15 cellular contexts compared by ENCODE assay signal in genomic region chr12:46088040-46088439, GRCh38.
DNase-seq lines count a peak whose midpoint lies in the region; ATAC-seq lines count a peak whose summit lies in the region.
"Had no signal": no experiment of that assay in that cellular context is flagged by ENCODE, and none has a peak within 500 bp of the region (broad histone marks: within the 10 kb centered on the region; RNA-seq: fewer than 3 reads in every experiment).

No MANE protein-coding gene starts in this region.

- no peaks in the 10 kb centered on the region for H3K9me3 ChIP-seq in GM23248 (ENCODE audit: low read depth)

- H3K4me3 ChIP-seq in GM23248 = no peak overlapping the region
- H3K4me3 ChIP-seq: BLaER1 had no signal

- H3K4me2 ChIP-seq in GM23248 (ENCODE audit: unreplicated experiment) = no peak overlapping the region
- H3K4me2 ChIP-seq: BLaER1 had no signal

- no peaks in the 10 kb centered on the region for H4K20me1 ChIP-seq in GM23248 (ENCODE audit: insufficient read depth)
- H4K20me1 ChIP-seq: BLaER1 had no signal

- peaks cover 6% of the 10 kb centered on the region for H3K4me1 ChIP-seq in GM23248 (ENCODE audit: insufficient read depth)
- H3K4me1 ChIP-seq: BLaER1, Caco-2 had no signal

- H3K27me3 ChIP-seq in GM23248 (replicated peaks; ENCODE audit: insufficient read depth) = no peaks in the 10 kb centered on the region
- H3K27me3 ChIP-seq: BLaER1 had no signal

- no peaks in the 10 kb centered on the region for H3K9me2 ChIP-seq in GM23248 (ENCODE audit: insufficient read depth)

- ATAC-seq in HG03457 (IDR thresholded peaks at IDR 0.05; ENCODE audit: unreplicated experiment) (no peak), GM21528 (IDR thresholded peaks at IDR 0.05; ENCODE audit: low FRiP score, unreplicated experiment) (no peak)
- ATAC-seq: HCT116, HepG2 had no signal

- WGBS in GM23248 (ENCODE audit: low coverage in 1 of 2, low lambda C conversion rate in 2 of 2, missing lambda C conversion rate in 2 of 2), 2 experiments = 18 to 44% methylated on average over 1 of the region's 1 CpG

- H3F3A ChIP-seq in GM23248 (ENCODE audit: insufficient read depth) = no peaks in the 10 kb centered on the region

- in situ Hi-C loops in GM23248 (cut with MboI) = no loop called here

- no peak overlapping the region for H3K27ac ChIP-seq in GM23248
- H3K27ac ChIP-seq: BLaER1 had no signal

- H2AFZ ChIP-seq in GM23248 = no peak overlapping the region

- DNase-seq in A172 (ENCODE audit: low spot score) = peak; percentile 53
- peak; percentile 10 for DNase-seq in GM23248
- peak; percentile 41 for DNase-seq in NCI-H69 (lab: John Stamatoyannopoulos, UW)
- DNase-seq in kidney tubule cell (ENCODE audit: low spot score) = peak; percentile 56
- DNase-seq in putamen (ENCODE audit: low spot score) = no peak
- DNase-seq: AML-193; Caco-2; CD8-positive, alpha-beta memory T cell; DMS53; GF-D8 had no signal

- H3K36me3 ChIP-seq in GM23248 (ENCODE audit: low read depth) = no peaks in the 10 kb centered on the region
- H3K36me3 ChIP-seq: BLaER1 had no signal

- no peak overlapping the region for H3K9ac ChIP-seq in GM23248
- H3K9ac ChIP-seq: BLaER1 had no signal

- H3K79me2 ChIP-seq in GM23248 (ENCODE audit: insufficient read depth) = no peaks in the 10 kb centered on the region
